ENCODE assay signal across 10 cellular contexts in genomic region chr4:118765399-118765798, GRCh38.
DNase-seq lines count a peak whose midpoint lies in the region; ATAC-seq and TF ChIP-seq lines count a peak whose summit lies in the region.
"Had no signal": no experiment of that assay in that cellular context is flagged by ENCODE, and none has a peak within 500 bp of the region (broad histone marks: within the 10 kb centered on the region; RNA-seq: fewer than 3 reads in every experiment).

No MANE protein-coding gene starts in this region.

- H3K36me3 ChIP-seq in MG63, result peaks cover 60% of the 10 kb centered on the region
- peaks cover 12% of the 10 kb centered on the region for H3K36me3 ChIP-seq in muscle layer of colon (ENCODE audit: insufficient read depth, low read length)
- H3K36me3 ChIP-seq in endodermal cell (ENCODE audit: control insufficient read depth, insufficient read depth, low read length), result peaks cover 83% of the 10 kb centered on the region

- H3K4me1 Mint-ChIP-seq in endodermal cell, result no peaks in the 10 kb centered on the region

- H3K4me1 ChIP-seq in muscle layer of colon (ENCODE audit: insufficient read depth, low read length), result peaks cover 78% of the 10 kb centered on the region
- no peaks in the 10 kb centered on the region for H3K4me1 ChIP-seq in endodermal cell (ENCODE audit: control insufficient read depth, insufficient read depth, low read length)

- TF ChIP-seq CTCF in endodermal cell (conservative IDR thresholded peaks at IDR 0.05), result no peak

- H3K9me3 Mint-ChIP-seq in endodermal cell, result no peaks in the 10 kb centered on the region
- H3K9me3 Mint-ChIP-seq: CD4-positive, alpha-beta T cell had no signal

- no peak overlapping the region for H3K27ac Mint-ChIP-seq in endodermal cell
- H3K27ac Mint-ChIP-seq: CD4-positive, alpha-beta T cell had no signal

- H3K9me3 ChIP-seq in MG63 (no peaks in the 10 kb centered on the region), muscle layer of colon (ENCODE audit: low read length) (no peaks in the 10 kb centered on the region), endodermal cell (ENCODE audit: control insufficient read depth, low read length) (no peaks in the 10 kb centered on the region)

- 79% methylated on average over 1 of the region's 1 CpG; no CpG with 5 or more reads in 1 of the 2 experiments for WGBS in endodermal cell (ENCODE audit: insufficient coverage in 1 of 2, insufficient read length in 1 of 2), 2 experiments

- in situ Hi-C loops in ACHN (cut with HindIII; ENCODE audit: low pct_ligation_motif_present, low pct_unique_long_range_greater_than_20kb, low sequenced_read_pairs), result no loop called here

- H3K4me3 ChIP-seq in MG63 (no peak overlapping the region), muscle layer of colon (ENCODE audit: low read depth in 1 of 2, low read length in 2 of 2) (no peak overlapping the region), endodermal cell (ENCODE audit: low read length) (no peak overlapping the region)

- no peak overlapping the region for H3K9ac ChIP-seq in muscle layer of colon (ENCODE audit: low read length)
- no peak overlapping the region for H3K9ac ChIP-seq in endodermal cell (ENCODE audit: extremely low read depth, low read length, poor library complexity, severe bottlenecking)

- peak overlapping the region; percentile 86 for H3K27ac ChIP-seq in muscle layer of colon (ENCODE audit: low read depth, low read length)
- H3K27ac ChIP-seq in endodermal cell (ENCODE audit: low read depth, low read length), result no peak overlapping the region

- H3K27me3 ChIP-seq in MG63 (no peaks in the 10 kb centered on the region), muscle layer of colon (ENCODE audit: control insufficient read depth in 1 of 2, insufficient read depth in 2 of 2, low read length in 2 of 2) (no peaks in the 10 kb centered on the region), endodermal cell (ENCODE audit: control insufficient read depth, insufficient read depth, low read length, poor library complexity, severe bottlenecking) (no peaks in the 10 kb centered on the region)

- no peak overlapping the region for H3K4me3 Mint-ChIP-seq in endodermal cell
- H3K4me3 Mint-ChIP-seq: CD4-positive, alpha-beta T cell had no signal

- DNase-seq in ACHN, result peak; percentile 71
- DNase-seq in MG63, result peak; percentile 1
- peak; percentile 95 for DNase-seq in dermis blood vessel endothelial cell
- no peak for DNase-seq in endodermal cell
- no peak for DNase-seq in iPS-NIHi11 (ENCODE audit: low spot score)
- no peak for DNase-seq in DMS114 treated with DMSO at 0.1 percent for 48 hours (lab: John Stamatoyannopoulos, UW; ENCODE audit: unreplicated experiment)
- DNase-seq: CD4-positive, alpha-beta T cell; MM.1S had no signal

- peaks cover 18% of the 10 kb centered on the region for H3K36me3 Mint-ChIP-seq in endodermal cell (ENCODE audit: low read depth)

- ATAC-seq in GM19328 (IDR thresholded peaks at IDR 0.05; ENCODE audit: unreplicated experiment), result no peak

- no peaks in the 10 kb centered on the region for H3K27me3 Mint-ChIP-seq in endodermal cell (ENCODE audit: insufficient read depth)
- H3K27me3 Mint-ChIP-seq: CD4-positive, alpha-beta T cell had no signal

Comparison
In these comparisons a context has a peak if more than half of its experiments do, and no peak if none do; other contexts are left out.
1. DNase-seq: peak in ACHN (single experiment), MG63 (single experiment) and dermis blood vessel endothelial cell (single experiment); none in endodermal cell (single experiment), iPS-NIHi11 (single experiment) and DMS114 treated with DMSO at 0.1 percent for 48 hours (single experiment).